In genomic region chr5:80417973-80418372, GRCh38 we compare ENCODE assay signal across 11 cellular contexts.
"Had no signal": no experiment of that assay in that cellular context is flagged by ENCODE, and none has a peak within 500 bp of the region (broad histone marks: within the 10 kb centered on the region; RNA-seq: fewer than 3 reads in every experiment).

No MANE protein-coding gene starts in this region.

- H3K9me3 ChIP-seq: HAP-1 had no signal

- H3K4me1 Mint-ChIP-seq: GM23338 had no signal

- H3K9ac ChIP-seq: GM23248 had no signal

- H3K4me2 ChIP-seq: GM23338 had no signal

- H3K4me3 Mint-ChIP-seq: GM23338, H9, HFFc6 had no signal

- H3K36me3 ChIP-seq: HAP-1 had no signal

- H3K4me3 ChIP-seq: GM23248, GM23338, HAP-1 had no signal

- H3K4me1 ChIP-seq: HAP-1 had no signal

- H3K27ac Mint-ChIP-seq: GM23338, HFFc6 had no signal

- H3K27ac ChIP-seq: GM23248 had no signal

- ATAC-seq: GM23338, HCT116 had no signal

- FAIRE-seq: H1, H54 had no signal

- DNase-seq: GM23248, GOT3, H7, H9, HCEC 1CT, HFFc6 had no signal

- H2AFZ ChIP-seq: GM23248, GM23338 had no signal
